ENCODE assay signal across 9 cellular contexts in genomic region chr4:15882675-15883086, GRCh38. TPM values are rescaled to one million over a fixed set of nuclear protein-coding genes. Genes with fewer than 3 reads are reported as not detected.
DNase-seq lines count a peak whose midpoint lies in the region; ATAC-seq, FAIRE-seq and TF ChIP-seq lines count a peak whose summit lies in the region.
"Had no signal": no experiment of that assay in that cellular context is flagged by ENCODE, and none has a peak within 500 bp of the region (broad histone marks: within the 10 kb centered on the region; RNA-seq: fewer than 3 reads in every experiment).

No MANE protein-coding gene starts in this region.

- H3K4me3 ChIP-seq in esophagus squamous epithelium (no peak overlapping the region), suprapubic skin (no peak overlapping the region)

- no peak overlapping the region for H3K4me3 Mint-ChIP-seq in naive thymus-derived CD8-positive, alpha-beta T cell
- H3K4me3 Mint-ChIP-seq: activated naive CD8-positive, alpha-beta T cell had no signal

- FAIRE-seq in D721Med (lab: Jason Lieb, UNC) = no peak

- H3K9me3 Mint-ChIP-seq in naive thymus-derived CD8-positive, alpha-beta T cell = peaks cover 0 to 7% (median 0%) of the 10 kb centered on the region in 9 donors

- H3K36me3 Mint-ChIP-seq in naive thymus-derived CD8-positive, alpha-beta T cell = no peaks in the 10 kb centered on the region
- H3K36me3 Mint-ChIP-seq: activated naive CD8-positive, alpha-beta T cell had no signal

- H3K27ac Mint-ChIP-seq in naive thymus-derived CD8-positive, alpha-beta T cell = no peak overlapping the region
- H3K27ac Mint-ChIP-seq: activated naive CD8-positive, alpha-beta T cell had no signal

- TF ChIP-seq CTCF in D721Med (IDR thresholded peaks at IDR 0.05; ENCODE audit: insufficient read depth, missing control alignments) = peak; percentile 92
- TF ChIP-seq CTCF in esophagus squamous epithelium (IDR thresholded peaks at IDR 0.05) = peak; percentile 80 to 94 (median 89)
- TF ChIP-seq CTCF in suprapubic skin (IDR thresholded peaks at IDR 0.05) = peak; percentile 74 to 82

- intact Hi-C loops in esophagus squamous epithelium (cut with DNase I) = loop anchor here (5.0 kb wide), 2 partner anchors 75 kb away; no protein-coding TSS in a partner anchor

- H3K27me3 ChIP-seq in esophagus squamous epithelium = no peaks in the 10 kb centered on the region
- no peaks in the 10 kb centered on the region for H3K27me3 ChIP-seq in suprapubic skin

- DNase-seq in D721Med (ENCODE audit: insufficient read length, low spot score) = no peak
- peak; percentile 13 for DNase-seq in NCI-H526 treated with DMSO at 0.1 percent for 48 hours (lab: John Stamatoyannopoulos, UW)
- peak; percentile 12 to 28 for DNase-seq in activated CD8-positive, alpha-beta memory T cell treated with anti-CD3 and anti-CD28 coated beads for 4 hours (ENCODE audit: low read depth in 2 of 2)
- DNase-seq in esophagus squamous epithelium (lab: John Stamatoyannopoulos, UW) = no peak
- peak; percentile 8 to 66 (median 36) for DNase-seq in naive thymus-derived CD8-positive, alpha-beta T cell
- DNase-seq in suprapubic skin (ENCODE audit: low spot score in 2 of 2) = no peak

- H3K4me1 Mint-ChIP-seq in naive thymus-derived CD8-positive, alpha-beta T cell = peaks cover 0 to 7% (median 2%) of the 10 kb centered on the region in 4 donors

- TF ChIP-seq EP300 in suprapubic skin (IDR thresholded peaks at IDR 0.05) = no peak

- ATAC-seq in GM19438 (IDR thresholded peaks at IDR 0.05; ENCODE audit: low read depth, unreplicated experiment) = peak; percentile 96
- ATAC-seq in HG03442 (IDR thresholded peaks at IDR 0.05; ENCODE audit: unreplicated experiment) = peak; percentile 91
- peak; percentile 61 to 64 for ATAC-seq in naive thymus-derived CD8-positive, alpha-beta T cell

- POLR2A ChIA-PET in naive thymus-derived CD8-positive, alpha-beta T cell (lab: Charles Lee) = interaction anchor here (1.2 kb wide), 1 partner anchor 119 kb away, joined by 3 read pairs; no protein-coding TSS in a partner anchor

- no peaks in the 10 kb centered on the region for H3K9me3 ChIP-seq in esophagus squamous epithelium
- no peaks in the 10 kb centered on the region for H3K9me3 ChIP-seq in suprapubic skin

- H3K36me3 ChIP-seq in esophagus squamous epithelium (no peaks in the 10 kb centered on the region), suprapubic skin (no peaks in the 10 kb centered on the region)

- TF ChIP-seq POLR2A in esophagus squamous epithelium (IDR thresholded peaks at IDR 0.05) (no peak), suprapubic skin (IDR thresholded peaks at IDR 0.05) (no peak)

- WGBS in esophagus squamous epithelium, 2 donors = 90 to 92% methylated on average over 1 of the region's 1 CpG
- WGBS in suprapubic skin = 100% methylated on average over 1 of the region's 1 CpG

- H3K27ac ChIP-seq in esophagus squamous epithelium = no peak overlapping the region
- H3K27ac ChIP-seq in suprapubic skin = no peak overlapping the region

- H3K27me3 Mint-ChIP-seq in naive thymus-derived CD8-positive, alpha-beta T cell = peaks cover 0 to 18% (median 1%) of the 10 kb centered on the region in 5 donors

- H3K4me1 ChIP-seq in esophagus squamous epithelium (peaks cover 0 to 18% (median 0%) of the 10 kb centered on the region in 3 donors), suprapubic skin (no peaks in the 10 kb centered on the region)

RNA-seq across cellular contexts. Expression of gene FGFBP1, which starts 55.9 kb away (rescaled TPM):
- total RNA-seq in esophagus squamous epithelium = 100 to 1,000 TPM; 386 to 630 (median 528) TPM
- total RNA-seq in naive thymus-derived CD8-positive, alpha-beta T cell = not detected
- not detected for polyA plus RNA-seq in naive thymus-derived CD8-positive, alpha-beta T cell
- 100 to 1,000 TPM in 2 of 4 donors, 10 to 100 TPM in 2; 28.7 to 178 (median 113) TPM for total RNA-seq in suprapubic skin

Comparison
In these comparisons a context has a peak if more than half of its experiments do, and no peak if none do; other contexts are left out.
1. DNase-seq: peak in NCI-H526 treated with DMSO at 0.1 percent for 48 hours (single experiment), activated CD8-positive, alpha-beta memory T cell treated with anti-CD3 and anti-CD28 coated beads for 4 hours (2 of 2) and naive thymus-derived CD8-positive, alpha-beta T cell (10 of 10); none in D721Med (single experiment), esophagus squamous epithelium (single experiment) and suprapubic skin (0 of 2).
2. RNA of gene FGFBP1, which starts 55.9 kb away (total RNA-seq): 386 to 630 TPM in esophagus squamous epithelium and 28.7 to 178 TPM in suprapubic skin; not detected in naive thymus-derived CD8-positive, alpha-beta T cell; every median in the first group is over 10 times any median in the second.
3. Peak in every context shown above with its lines, with median percentiles within 50 percentile points of each other: CTCF ChIP-seq and ATAC-seq.